Comparison of ENCODE assay signal across 26 cellular contexts in the genomic region with DNA sequence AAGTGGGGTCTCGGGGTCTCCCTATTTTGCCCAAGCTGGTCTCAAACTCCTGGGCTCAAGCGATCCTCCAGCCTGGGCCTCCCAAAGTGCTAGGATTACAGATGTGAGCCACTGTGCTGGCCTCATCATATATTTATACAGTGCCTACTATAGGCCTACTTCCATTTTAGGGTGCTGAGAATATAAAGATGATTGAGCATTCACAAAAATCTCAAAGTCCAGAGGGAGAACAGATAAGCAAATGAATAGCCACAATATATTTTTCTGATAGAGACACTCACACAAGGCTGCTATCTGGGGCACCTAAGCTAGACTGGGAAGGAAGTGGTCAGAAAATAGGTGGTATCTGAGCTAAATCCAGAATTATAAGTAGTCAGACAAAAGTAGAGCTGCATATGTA. TPM values are rescaled to one million over a fixed set of nuclear protein-coding genes. Genes with fewer than 3 reads are reported as not detected.
DNase-seq lines count a peak whose midpoint lies in the region; ATAC-seq and TF ChIP-seq lines count a peak whose summit lies in the region.
"Had no signal": no experiment of that assay in that cellular context is flagged by ENCODE, and none has a peak within 500 bp of the region (broad histone marks: within the 10 kb centered on the region; RNA-seq: fewer than 3 reads in every experiment).

No MANE protein-coding gene starts in this region.

- H3K36me3 ChIP-seq in heart right ventricle (peaks cover 0 to 7% (median 0%) of the 10 kb centered on the region in 9 donors), MM.1S (replicated peaks; ENCODE audit: insufficient read depth, low read length) (peaks cover 33% of the 10 kb centered on the region), hepatocyte (replicated peaks; ENCODE audit: insufficient read depth, low read depth) (no peaks in the 10 kb centered on the region), stomach smooth muscle (ENCODE audit: control insufficient read depth in 2 of 2, insufficient read depth in 2 of 2, low read length in 2 of 2) (peaks cover 0 to 2% of the 10 kb centered on the region in 2 donors)
- H3K36me3 ChIP-seq: BLaER1 had no signal

- intact Hi-C loops in heart right ventricle (cut with DNase I): loop anchor here in 2 of 10 donors (5.0 kb wide), 1 partner anchor 48 kb away; no protein-coding TSS in a partner anchor
- intact Hi-C loops in left cardiac atrium (cut with DNase I): loop anchor here in 1 of 2 donors (10.0 kb wide), 1 partner anchor 50 kb away; no protein-coding TSS in a partner anchor

- H2AFZ ChIP-seq in MM.1S (ENCODE audit: low read length): no peak overlapping the region
- H2AFZ ChIP-seq in hepatocyte: no peak overlapping the region
- H2AFZ ChIP-seq: GM23248 had no signal

- no peak overlapping the region for H3K4me3 ChIP-seq in heart right ventricle
- H3K4me3 ChIP-seq in MM.1S (ENCODE audit: low read length): no peak overlapping the region
- no peak overlapping the region for H3K4me3 ChIP-seq in hepatocyte
- H3K4me3 ChIP-seq in stomach smooth muscle (ENCODE audit: low read length in 2 of 2): no peak overlapping the region
- H3K4me3 ChIP-seq: BLaER1, GM23248, SK-N-MC had no signal

- WGBS in heart right ventricle, 2 donors: 86 to 91% methylated on average over 2 of the region's 2 CpGs
- 93% methylated on average over 2 of the region's 2 CpGs for WGBS in hepatocyte (ENCODE audit: low lambda C conversion rate, missing lambda C conversion rate)

- H4K20me1 ChIP-seq in MM.1S (ENCODE audit: insufficient read depth, low read length): peaks cover 10% of the 10 kb centered on the region; the same call in 1 of the 2 replicates
- no peaks in the 10 kb centered on the region for H4K20me1 ChIP-seq in hepatocyte (ENCODE audit: insufficient read depth, poor library complexity, severe bottlenecking)
- H4K20me1 ChIP-seq: BLaER1 had no signal

- H3K9me2 ChIP-seq in MM.1S (replicated peaks; ENCODE audit: insufficient read depth, low read length) (no peaks in the 10 kb centered on the region), hepatocyte (replicated peaks; ENCODE audit: insufficient read depth) (no peaks in the 10 kb centered on the region)

- no peaks in the 10 kb centered on the region for H3F3A ChIP-seq in MM.1S (ENCODE audit: insufficient read depth, low read length)

- TF ChIP-seq CTCF in heart right ventricle (IDR thresholded peaks at IDR 0.05) (no peak), MM.1S (IDR thresholded peaks at IDR 0.05; ENCODE audit: low read length) (no peak), hepatocyte (IDR thresholded peaks at IDR 0.05; ENCODE audit: poor library complexity) (no peak), GM10266 (IDR thresholded peaks at IDR 0.05; ENCODE audit: control insufficient read depth, insufficient read depth, low read depth, missing control alignments) (no peak)

- H3K27ac ChIP-seq in heart right ventricle (peak overlapping the region in 9 of 10 donors; percentile 12 to 91 (median 83)), MM.1S (ENCODE audit: low read length) (no peak overlapping the region), hepatocyte (peak overlapping the region; percentile 33), stomach smooth muscle (ENCODE audit: low read length) (peak overlapping the region; percentile 1)
- H3K27ac ChIP-seq: BLaER1, GM23248, KMS-11, RWPE1, SK-N-MC had no signal

- ATAC-seq in heart right ventricle (no peak), left cardiac atrium (no peak)
- ATAC-seq: Panc1 had no signal

- no peaks in the 10 kb centered on the region for H3K9me3 ChIP-seq in heart right ventricle
- H3K9me3 ChIP-seq in MM.1S (replicated peaks; ENCODE audit: insufficient read depth, low read length): no peaks in the 10 kb centered on the region
- H3K9me3 ChIP-seq in hepatocyte (ENCODE audit: low read depth): no peaks in the 10 kb centered on the region
- H3K9me3 ChIP-seq in stomach smooth muscle (ENCODE audit: control insufficient read depth in 2 of 2, low read length in 2 of 2): no peaks in the 10 kb centered on the region
- H3K9me3 ChIP-seq: BLaER1 had no signal

- H3K79me2 ChIP-seq in MM.1S (ENCODE audit: low read length) (peaks cover 99% of the 10 kb centered on the region), hepatocyte (peaks cover 68% of the 10 kb centered on the region)

- DNase-seq in heart right ventricle (no peak), left cardiac atrium (no peak), MM.1S (no peak), hepatocyte (ENCODE audit: low spot score) (no peak), hypothalamus (lab: John Stamatoyannopoulos, UW) (no peak), GM10266 (ENCODE audit: extremely low spot score) (no peak)
- DNase-seq: CD4-positive, CD25-positive, alpha-beta regulatory T cell; GM23248; H9; HFFc6; NCI-H1092; NCI-H1417 treated with DMSO at 0.1 percent for 48 hours; NCI-H187; NCI-H2081 treated with DMSO at 0.1 percent for 48 hours; NCI-H2171; NCI-H226; NCI-H510A; NCI-H69; SIG-M5 had no signal

- no peak overlapping the region for H3K9ac ChIP-seq in MM.1S (ENCODE audit: low read length)
- H3K9ac ChIP-seq in stomach smooth muscle (ENCODE audit: low read length in 2 of 2): no peak overlapping the region
- H3K9ac ChIP-seq: BLaER1, GM23248, KMS-11 had no signal

- H3K4me2 ChIP-seq in MM.1S (ENCODE audit: low read depth, low read length) (peak overlapping the region; percentile 30), hepatocyte (peak overlapping the region; percentile 20)
- H3K4me2 ChIP-seq: BLaER1, KMS-11 had no signal

- H3K27me3 ChIP-seq in heart right ventricle (no peaks in the 10 kb centered on the region), MM.1S (replicated peaks; ENCODE audit: insufficient read depth, low read length) (no peaks in the 10 kb centered on the region), hepatocyte (no peaks in the 10 kb centered on the region), stomach smooth muscle (ENCODE audit: control insufficient read depth in 1 of 2, insufficient read depth in 2 of 2, low read length in 2 of 2) (no peaks in the 10 kb centered on the region)
- H3K27me3 ChIP-seq: BLaER1 had no signal

- H3K4me1 ChIP-seq in heart right ventricle (peaks cover 0 to 93% (median 24%) of the 10 kb centered on the region in 9 donors), MM.1S (ENCODE audit: low read length) (peaks cover 23% of the 10 kb centered on the region), hepatocyte (ENCODE audit: insufficient read depth) (peaks cover 17% of the 10 kb centered on the region), stomach smooth muscle (ENCODE audit: control insufficient read depth, insufficient read depth, low read length) (peaks cover 6% of the 10 kb centered on the region)
- H3K4me1 ChIP-seq: BLaER1 had no signal

RNA-seq across cellular contexts. Expression of a gene that starts 21.7 kb away (rescaled TPM):
- 100 to 1,000 TPM; 280 to 639 (median 425) TPM for total RNA-seq in heart right ventricle
- 100 to 1,000 TPM in 1 of 2 donors, 10 to 100 TPM in 1; 92.3 to 137 TPM for polyA plus RNA-seq in heart right ventricle
- total RNA-seq in left cardiac atrium: 100 to 1,000 TPM; 124 to 148 TPM
- 58.0 and 60.0 TPM in 2 replicates for total RNA-seq in hepatocyte
- polyA plus RNA-seq in hepatocyte: 62.4 and 72.1 TPM in 2 replicates
- total RNA-seq: OCI-LY7 had no signal
